Comparison of ENCODE assay signal across 1 cellular context in the genomic region with DNA sequence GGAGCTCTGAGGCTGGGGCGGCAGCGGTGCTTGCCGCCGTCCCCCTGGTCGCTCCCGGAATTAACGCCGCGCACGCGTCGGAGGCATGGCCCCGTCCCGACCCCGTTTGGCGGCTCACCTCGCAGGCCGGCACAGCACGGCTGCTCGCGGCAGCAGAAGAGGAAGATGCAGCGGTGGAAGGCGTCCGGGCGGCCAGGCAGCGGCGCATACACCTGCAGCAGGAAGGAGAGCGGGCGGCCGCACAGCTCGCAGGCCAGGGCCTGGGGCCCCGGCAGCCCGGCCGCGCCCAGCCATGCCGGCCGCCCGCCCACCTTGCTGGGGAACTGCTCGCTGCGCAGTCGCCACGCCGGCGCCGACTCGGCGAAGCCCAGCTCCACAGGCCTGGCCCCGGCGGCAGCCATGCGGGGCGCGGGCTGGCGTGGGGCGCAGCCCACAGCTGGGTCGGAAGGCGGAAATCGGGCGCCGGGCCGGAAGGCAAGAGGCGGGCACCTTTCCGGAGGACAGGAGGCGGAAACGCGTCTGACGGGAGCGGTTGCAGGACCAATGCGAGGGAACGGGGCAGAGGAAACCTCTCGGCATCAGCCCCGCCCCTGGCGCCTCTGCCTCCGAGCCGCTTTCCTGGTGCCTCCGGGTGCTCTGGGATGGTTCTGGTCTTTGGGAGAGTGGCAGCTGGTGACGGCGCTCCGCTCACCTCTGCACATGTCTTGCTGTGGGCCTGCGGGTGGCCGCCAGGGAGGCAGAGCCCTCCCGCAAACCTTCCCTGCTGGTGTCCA.
TF ChIP-seq lines count a peak whose summit lies in the region.

A gene with protein sequence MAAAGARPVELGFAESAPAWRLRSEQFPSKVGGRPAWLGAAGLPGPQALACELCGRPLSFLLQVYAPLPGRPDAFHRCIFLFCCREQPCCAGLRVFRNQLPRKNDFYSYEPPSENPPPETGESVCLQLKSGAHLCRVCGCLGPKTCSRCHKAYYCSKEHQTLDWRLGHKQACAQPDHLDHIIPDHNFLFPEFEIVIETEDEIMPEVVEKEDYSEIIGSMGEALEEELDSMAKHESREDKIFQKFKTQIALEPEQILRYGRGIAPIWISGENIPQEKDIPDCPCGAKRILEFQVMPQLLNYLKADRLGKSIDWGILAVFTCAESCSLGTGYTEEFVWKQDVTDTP (minus strand): TSS at position 457 of the 773 bp plus-strand sequence. CDS start 56 bp downstream, at position 401.

TF ChIP-seq in HepG2, 621 proteins besides CTCF, POLR2A, EP300 and RAD21 (continued from another document and continues in another):
- TF ChIP-seq, protein P1, sequence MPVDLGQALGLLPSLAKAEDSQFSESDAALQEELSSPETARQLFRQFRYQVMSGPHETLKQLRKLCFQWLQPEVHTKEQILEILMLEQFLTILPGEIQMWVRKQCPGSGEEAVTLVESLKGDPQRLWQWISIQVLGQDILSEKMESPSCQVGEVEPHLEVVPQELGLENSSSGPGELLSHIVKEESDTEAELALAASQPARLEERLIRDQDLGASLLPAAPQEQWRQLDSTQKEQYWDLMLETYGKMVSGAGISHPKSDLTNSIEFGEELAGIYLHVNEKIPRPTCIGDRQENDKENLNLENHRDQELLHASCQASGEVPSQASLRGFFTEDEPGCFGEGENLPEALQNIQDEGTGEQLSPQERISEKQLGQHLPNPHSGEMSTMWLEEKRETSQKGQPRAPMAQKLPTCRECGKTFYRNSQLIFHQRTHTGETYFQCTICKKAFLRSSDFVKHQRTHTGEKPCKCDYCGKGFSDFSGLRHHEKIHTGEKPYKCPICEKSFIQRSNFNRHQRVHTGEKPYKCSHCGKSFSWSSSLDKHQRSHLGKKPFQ (CRISPR knock-in tag; IDR thresholded peaks at IDR 0.05; ENCODE audit: insufficient replicate concordance), result no peak
- TF ChIP-seq ZNF710 (CRISPR knock-in tag; IDR thresholded peaks at IDR 0.05; ENCODE audit: borderline replicate concordance) (no peak; the same call in 1 of the 2 replicates), ZMAT3 (CRISPR knock-in tag; conservative IDR thresholded peaks at IDR 0.05) (peak; percentile 51), FOXA1 (IDR thresholded peaks at IDR 0.05) (no peak), FOXA1 (CRISPR knock-in tag; IDR thresholded peaks at IDR 0.05) (no peak), CEBPG (CRISPR knock-in tag; IDR thresholded peaks at IDR 0.05) (peak; percentile 33; the same call in 1 of the 2 replicates), MED1 (CRISPR knock-in tag; IDR thresholded peaks at IDR 0.05) (peak; percentile 62), ZNF619 (CRISPR knock-in tag; IDR thresholded peaks at IDR 0.05) (no peak), KAT2B (IDR thresholded peaks at IDR 0.05; ENCODE audit: borderline replicate concordance, low read depth, low read length) (no peak), ATF1 (CRISPR knock-in tag; IDR thresholded peaks at IDR 0.05) (peak; percentile 47; the same call in 1 of the 2 replicates), ZNF772 (CRISPR knock-in tag; IDR thresholded peaks at IDR 0.05) (peak; percentile 76; the same call in 1 of the 2 replicates), LBX2 (CRISPR knock-in tag; IDR thresholded peaks at IDR 0.05; ENCODE audit: borderline replicate concordance) (no peak), CEBPB (IDR thresholded peaks at IDR 0.05; ENCODE audit: borderline replicate concordance, low read depth, low read length) (no peak), ZNF256 (CRISPR knock-in tag; conservative IDR thresholded peaks at IDR 0.05) (peak; percentile 92; the same call in 1 of the 2 replicates), ZBTB1 (CRISPR knock-in tag; IDR thresholded peaks at IDR 0.05; ENCODE audit: borderline replicate concordance) (peak; percentile 96; the same call in 1 of the 2 replicates), ZBTB14 (CRISPR knock-in tag; IDR thresholded peaks at IDR 0.05) (0 out of 2 replicates have a peak, but pooled peaks have one; percentile 24), SP4 (CRISPR knock-in tag; IDR thresholded peaks at IDR 0.05) (peak; percentile 79; the same call in 1 of the 2 replicates), RAD51 (IDR thresholded peaks at IDR 0.05; ENCODE audit: borderline replicate concordance) (no peak), NR2F1 (CRISPR knock-in tag; IDR thresholded peaks at IDR 0.05) (peak in 1 of 2 experiments; percentile 11; a peak in 1 of 4 replicates), FOXA3 (CRISPR knock-in tag; IDR thresholded peaks at IDR 0.05) (no peak), BRF2 (CRISPR knock-in tag; IDR thresholded peaks at IDR 0.05) (peak; percentile 88), ZSCAN9 (CRISPR knock-in tag; IDR thresholded peaks at IDR 0.05; ENCODE audit: borderline replicate concordance) (no peak), ZBTB8A (CRISPR knock-in tag; IDR thresholded peaks at IDR 0.05; ENCODE audit: borderline replicate concordance, low read depth) (no peak), THYN1 (CRISPR knock-in tag; IDR thresholded peaks at IDR 0.05; ENCODE audit: borderline replicate concordance, low read depth) (0 out of 2 replicates have a peak, but pooled peaks have one; percentile 35), RBM22 (optimal IDR thresholded peaks at IDR 0.05; ENCODE audit: low read length) (no peak), ZNF180 (CRISPR knock-in tag; IDR thresholded peaks at IDR 0.05; ENCODE audit: borderline replicate concordance, low read depth) (0 out of 2 replicates have a peak, but pooled peaks have one; percentile 47), ZNF547 (CRISPR knock-in tag; IDR thresholded peaks at IDR 0.05) (peak; percentile 76), ZNF800 (CRISPR knock-in tag; IDR thresholded peaks at IDR 0.05) (peak; percentile 84), NCOR1 (IDR thresholded peaks at IDR 0.05; ENCODE audit: borderline replicate concordance, low read length) (no peak), ZFAT (CRISPR knock-in tag; conservative IDR thresholded peaks at IDR 0.05) (no peak), RELA (CRISPR knock-in tag; IDR thresholded peaks at IDR 0.05) (peak; percentile 1; the same call in 1 of the 2 replicates), PHB2 (IDR thresholded peaks at IDR 0.05; ENCODE audit: partially characterized antibody) (no peak), HNRNPK (IDR thresholded peaks at IDR 0.05; ENCODE audit: low read depth, low read length, poor library complexity, severe bottlenecking) (peak; percentile 73), ZNF446 (CRISPR knock-in tag; IDR thresholded peaks at IDR 0.05) (no peak), NFE2L1 (CRISPR knock-in tag; IDR thresholded peaks at IDR 0.05; ENCODE audit: borderline replicate concordance) (no peak), ZNF7 (CRISPR knock-in tag; IDR thresholded peaks at IDR 0.05) (no peak), DZIP1 (CRISPR knock-in tag; IDR thresholded peaks at IDR 0.05) (peak; percentile 81; the same call in 1 of the 2 replicates), IKZF5 (CRISPR knock-in tag; IDR thresholded peaks at IDR 0.05) (peak; percentile 77), ELF1 (CRISPR knock-in tag; IDR thresholded peaks at IDR 0.05) (peak; percentile 93), ZMAT5 (CRISPR knock-in tag; IDR thresholded peaks at IDR 0.05; ENCODE audit: borderline replicate concordance, low read depth) (0 out of 2 replicates have a peak, but pooled peaks have one; percentile 26), REL (CRISPR knock-in tag; conservative IDR thresholded peaks at IDR 0.05) (no peak), ZNF598 (CRISPR knock-in tag; IDR thresholded peaks at IDR 0.05; ENCODE audit: borderline replicate concordance) (peak; percentile 36; the same call in 1 of the 2 replicates)
- TF ChIP-seq, protein P2, sequence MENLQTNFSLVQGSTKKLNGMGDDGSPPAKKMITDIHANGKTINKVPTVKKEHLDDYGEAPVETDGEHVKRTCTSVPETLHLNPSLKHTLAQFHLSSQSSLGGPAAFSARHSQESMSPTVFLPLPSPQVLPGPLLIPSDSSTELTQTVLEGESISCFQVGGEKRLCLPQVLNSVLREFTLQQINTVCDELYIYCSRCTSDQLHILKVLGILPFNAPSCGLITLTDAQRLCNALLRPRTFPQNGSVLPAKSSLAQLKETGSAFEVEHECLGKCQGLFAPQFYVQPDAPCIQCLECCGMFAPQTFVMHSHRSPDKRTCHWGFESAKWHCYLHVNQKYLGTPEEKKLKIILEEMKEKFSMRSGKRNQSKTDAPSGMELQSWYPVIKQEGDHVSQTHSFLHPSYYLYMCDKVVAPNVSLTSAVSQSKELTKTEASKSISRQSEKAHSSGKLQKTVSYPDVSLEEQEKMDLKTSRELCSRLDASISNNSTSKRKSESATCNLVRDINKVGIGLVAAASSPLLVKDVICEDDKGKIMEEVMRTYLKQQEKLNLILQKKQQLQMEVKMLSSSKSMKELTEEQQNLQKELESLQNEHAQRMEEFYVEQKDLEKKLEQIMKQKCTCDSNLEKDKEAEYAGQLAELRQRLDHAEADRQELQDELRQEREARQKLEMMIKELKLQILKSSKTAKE (CRISPR knock-in tag; IDR thresholded peaks at IDR 0.05; ENCODE audit: borderline replicate concordance), result no peak
